20 cellular contexts compared by ENCODE assay signal in the genomic region with DNA sequence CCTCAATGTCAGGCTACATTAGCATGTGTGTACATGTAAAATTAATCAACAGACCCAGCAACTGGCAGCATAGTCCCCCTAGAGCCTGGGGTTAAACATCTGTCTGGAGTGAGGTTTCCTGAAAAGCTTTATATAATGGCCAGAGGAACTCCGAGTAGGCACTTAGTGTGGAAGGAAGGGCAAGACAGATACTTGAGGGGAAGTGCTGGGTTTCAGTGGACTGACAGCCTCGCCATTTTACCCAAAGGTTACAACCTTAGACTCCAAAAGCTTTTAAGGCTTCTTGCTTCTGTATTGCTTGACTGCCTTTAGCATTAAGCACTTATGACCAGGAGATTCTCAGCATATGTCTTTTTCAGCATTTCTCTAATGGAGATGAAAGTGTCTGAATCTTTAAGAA.
"Had no signal": no experiment of that assay in that cellular context is flagged by ENCODE, and none has a peak within 500 bp of the region (broad histone marks: within the 10 kb centered on the region; RNA-seq: fewer than 3 reads in every experiment).

No MANE protein-coding gene starts in this region.

- H3K36me3 Mint-ChIP-seq: type B pancreatic cell had no signal

- DNase-seq: colonic mucosa; dermis blood vessel endothelial cell; esophagus squamous epithelium; foreskin fibroblast; immature natural killer cell; kidney; left cardiac atrium; left ventricle myocardium inferior; lower lobe of right lung; mesendoderm; naive B cell; psoas muscle; spleen; stimulated activated CD4-positive, alpha-beta T cell treated with anti-CD3 and anti-CD28 coated beads, Interleukin-15, amount 100 ng/mL, for 24 hours; stimulated activated CD4-positive, alpha-beta T cell treated with anti-CD3 and anti-CD28 coated beads, Interleukin-1b, Interleukin-23, amount 100 ng/mL, for 48 hours; stimulated activated CD4-positive, alpha-beta T cell treated with anti-CD3 and anti-CD28 coated beads, Interleukin-4, amount 100 ng/mL, for 24 hours; stimulated activated naive CD4-positive, alpha-beta T cell had no signal

- ATAC-seq: gastroesophageal sphincter, left cardiac atrium, lower lobe of right lung, psoas muscle, sciatic nerve had no signal

- H3K27me3 Mint-ChIP-seq: naive B cell, type B pancreatic cell had no signal

- H3K4me3 Mint-ChIP-seq: immature natural killer cell, type B pancreatic cell had no signal

- H3K9me3 Mint-ChIP-seq: immature natural killer cell, type B pancreatic cell had no signal

- H3K27ac Mint-ChIP-seq: immature natural killer cell, naive B cell, type B pancreatic cell had no signal

- H3K4me1 Mint-ChIP-seq: immature natural killer cell had no signal
